Comparison of ENCODE assay signal across 26 cellular contexts in the genomic region with DNA sequence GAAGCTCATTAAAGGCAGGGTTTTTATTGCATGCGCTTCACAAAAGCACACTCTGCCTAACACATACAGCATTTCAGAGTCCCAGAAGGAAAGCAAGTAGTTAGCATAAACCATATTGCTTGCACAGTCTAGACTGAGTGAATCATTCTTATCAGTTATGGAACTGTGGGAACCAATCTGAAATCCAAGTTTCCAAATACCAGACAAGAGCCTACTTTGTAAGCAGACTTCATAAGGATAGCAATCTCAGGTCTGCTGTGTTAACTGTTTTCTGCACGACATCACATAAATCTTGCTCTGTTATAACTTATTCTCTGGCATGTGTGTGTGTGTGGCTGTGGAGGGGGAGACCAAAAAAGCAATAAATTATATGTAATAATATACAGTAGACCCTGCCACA.
DNase-seq lines count a peak whose midpoint lies in the region; ATAC-seq and TF ChIP-seq lines count a peak whose summit lies in the region.
"Had no signal": no experiment of that assay in that cellular context is flagged by ENCODE, and none has a peak within 500 bp of the region (broad histone marks: within the 10 kb centered on the region; RNA-seq: fewer than 3 reads in every experiment).

No MANE protein-coding gene starts in this region.

- peak overlapping the region; percentile 85 for H3K9ac ChIP-seq in smooth muscle cell (ENCODE audit: low read depth)

- H3K27ac Mint-ChIP-seq in activated CD8-positive, alpha-beta T cell treated with anti-CD3 and anti-CD28 coated beads, Interleukin-2, amount 10 ng/mL, durations not matched to agents 7 days and 5 days, result no peak overlapping the region
- H3K27ac Mint-ChIP-seq: activated CD4-positive, alpha-beta T cell treated with anti-CD3 and anti-CD28 coated beads, Interleukin-2, amount 10 ng/mL, durations not matched to agents 7 days and 5 days; activated CD8-positive, alpha-beta memory T cell treated with anti-CD3 and anti-CD28 coated beads, Interleukin-2, amount 10 ng/mL, durations not matched to agents 7 days and 5 days; activated T-cell treated with anti-CD3 and anti-CD28 coated beads, Interleukin-2, amount 50 U/mL, for 72 hours; CD8-positive, alpha-beta memory T cell; H9; IgD-negative memory B cell had no signal

- H3K27me3 Mint-ChIP-seq in activated CD8-positive, alpha-beta T cell treated with anti-CD3 and anti-CD28 coated beads, Interleukin-2, amount 10 ng/mL, durations not matched to agents 7 days and 5 days (ENCODE audit: low read depth), result no peaks in the 10 kb centered on the region
- H3K27me3 Mint-ChIP-seq: activated CD4-positive, alpha-beta T cell treated with anti-CD3 and anti-CD28 coated beads, Interleukin-2, amount 10 ng/mL, durations not matched to agents 7 days and 5 days; activated CD8-positive, alpha-beta memory T cell treated with anti-CD3 and anti-CD28 coated beads, Interleukin-2, amount 10 ng/mL, durations not matched to agents 7 days and 5 days; CD8-positive, alpha-beta memory T cell; IgD-negative memory B cell had no signal

- H4K20me1 ChIP-seq in smooth muscle cell (ENCODE audit: low read depth), result no peaks in the 10 kb centered on the region

- POLR2A ChIA-PET in activated CD8-positive, alpha-beta T cell treated with anti-CD3 and anti-CD28 coated beads, Interleukin-2, amount 10 ng/mL, durations not matched to agents 7 days and 5 days (lab: Charles Lee), result no interaction called here

- ATAC-seq in activated CD8-positive, alpha-beta T cell treated with anti-CD3 and anti-CD28 coated beads, Interleukin-2, amount 10 ng/mL, durations not matched to agents 7 days and 5 days, result no peak
- ATAC-seq: activated CD8-positive, alpha-beta memory T cell treated with anti-CD3 and anti-CD28 coated beads, Interleukin-2, amount 10 ng/mL, durations not matched to agents 7 days and 5 days; activated T-cell treated with anti-CD3 and anti-CD28 coated beads, Interleukin-2, amount 50 U/mL, for 72 hours; heart left ventricle; psoas muscle had no signal

- CTCF ChIA-PET in activated CD8-positive, alpha-beta T cell treated with anti-CD3 and anti-CD28 coated beads, Interleukin-2, amount 10 ng/mL, durations not matched to agents 7 days and 5 days (lab: Charles Lee), result no interaction called here

- no peak for TF ChIP-seq CTCF in fibroblast of pulmonary artery (IDR thresholded peaks at IDR 0.05; ENCODE audit: low read length, missing control alignments)
- TF ChIP-seq CTCF in smooth muscle cell (IDR thresholded peaks at IDR 0.05; ENCODE audit: borderline replicate concordance, insufficient read depth, poor library complexity, severe bottlenecking), result no peak
- TF ChIP-seq CTCF in breast epithelium (IDR thresholded peaks at IDR 0.05), result no peak

- DNase-seq in NCI-H1417 (lab: John Stamatoyannopoulos, UW), result peak in 2 of 3 experiments; percentile 13 to 71
- DNase-seq in NCI-H1417 treated with DMSO at 0.1 percent for 48 hours (lab: John Stamatoyannopoulos, UW), result no peak
- DNase-seq in SHP77 treated with DMSO at 0.1 percent for 48 hours (lab: John Stamatoyannopoulos, UW), result peak; percentile 19
- DNase-seq in fibroblast of pulmonary artery (ENCODE audit: low read depth), result peak; percentile 7
- DNase-seq in smooth muscle cell (lab: John Stamatoyannopoulos, UW; ENCODE audit: unreplicated experiment), result no peak
- DNase-seq in breast epithelium (ENCODE audit: low spot score in 2 of 2), result no peak
- no peak for DNase-seq in activated CD8-positive, alpha-beta T cell treated with anti-CD3 and anti-CD28 coated beads, Interleukin-2, amount 10 ng/mL, durations not matched to agents 7 days and 5 days
- DNase-seq in NCI-H1436 treated with DMSO at 0.1 percent for 48 hours (lab: John Stamatoyannopoulos, UW), result no peak
- DNase-seq: activated CD4-positive, alpha-beta T cell treated with anti-CD3 and anti-CD28 coated beads, Interleukin-2, amount 10 ng/mL, durations not matched to agents 7 days and 5 days; activated CD8-positive, alpha-beta memory T cell treated with anti-CD3 and anti-CD28 coated beads, Interleukin-2, amount 10 ng/mL, durations not matched to agents 7 days and 5 days; activated naive CD4-positive, alpha-beta T cell treated with Interleukin-2 at 50 U/mL for 16 hours; activated T-cell treated with anti-CD3 and anti-CD28 coated beads, Interleukin-2, amount 50 U/mL, for 72 hours; AML-193; CD8-positive, alpha-beta memory T cell; effector CD4-positive, alpha-beta T cell; H9; heart left ventricle; NCI-H1048; NCI-H345; psoas muscle; stimulated activated naive CD4-positive, alpha-beta T cell; T-helper 9 cell; WERI-Rb-1 had no signal

- no peaks in the 10 kb centered on the region for H3K9me3 Mint-ChIP-seq in activated CD8-positive, alpha-beta T cell treated with anti-CD3 and anti-CD28 coated beads, Interleukin-2, amount 10 ng/mL, durations not matched to agents 7 days and 5 days (ENCODE audit: insufficient read depth)
- H3K9me3 Mint-ChIP-seq: activated CD4-positive, alpha-beta T cell treated with anti-CD3 and anti-CD28 coated beads, Interleukin-2, amount 10 ng/mL, durations not matched to agents 7 days and 5 days had no signal

- H2AFZ ChIP-seq in smooth muscle cell (ENCODE audit: low read depth), result peak overlapping the region; percentile 15

- intact Hi-C loops in breast epithelium (cut with DNase I; ENCODE audit: low total_unique reads), result no loop called here

- H3K36me3 ChIP-seq in smooth muscle cell (ENCODE audit: low read depth), result no peaks in the 10 kb centered on the region
- no peaks in the 10 kb centered on the region for H3K36me3 ChIP-seq in breast epithelium
- H3K36me3 ChIP-seq: heart left ventricle, WERI-Rb-1 had no signal

- H3K4me3 ChIP-seq in fibroblast of pulmonary artery (replicated peaks; ENCODE audit: low read depth, low read length) (no peak overlapping the region), smooth muscle cell (no peak overlapping the region), breast epithelium (no peak overlapping the region)
- H3K4me3 ChIP-seq: heart left ventricle, psoas muscle had no signal

- H3K4me1 Mint-ChIP-seq in activated CD8-positive, alpha-beta T cell treated with anti-CD3 and anti-CD28 coated beads, Interleukin-2, amount 10 ng/mL, durations not matched to agents 7 days and 5 days (ENCODE audit: low read depth), result no peaks in the 10 kb centered on the region
- H3K4me1 Mint-ChIP-seq: activated CD4-positive, alpha-beta T cell treated with anti-CD3 and anti-CD28 coated beads, Interleukin-2, amount 10 ng/mL, durations not matched to agents 7 days and 5 days; activated CD8-positive, alpha-beta memory T cell treated with anti-CD3 and anti-CD28 coated beads, Interleukin-2, amount 10 ng/mL, durations not matched to agents 7 days and 5 days; CD8-positive, alpha-beta memory T cell; H9; IgD-negative memory B cell had no signal

- H3K9me3 ChIP-seq in smooth muscle cell (replicated peaks; ENCODE audit: low read depth) (no peaks in the 10 kb centered on the region), breast epithelium (no peaks in the 10 kb centered on the region)
- H3K9me3 ChIP-seq: psoas muscle had no signal

- H3K27ac ChIP-seq in smooth muscle cell (ENCODE audit: low read depth) (peak overlapping the region; percentile 99), breast epithelium (no peak overlapping the region)
- H3K27ac ChIP-seq: epithelial cell of prostate, heart left ventricle, psoas muscle, RWPE1, WERI-Rb-1 had no signal

- TF ChIP-seq POLR2A in breast epithelium (IDR thresholded peaks at IDR 0.05), result no peak

- H3K4me3 Mint-ChIP-seq in activated CD8-positive, alpha-beta T cell treated with anti-CD3 and anti-CD28 coated beads, Interleukin-2, amount 10 ng/mL, durations not matched to agents 7 days and 5 days, result no peak overlapping the region
- H3K4me3 Mint-ChIP-seq: activated CD4-positive, alpha-beta T cell treated with anti-CD3 and anti-CD28 coated beads, Interleukin-2, amount 10 ng/mL, durations not matched to agents 7 days and 5 days; activated CD8-positive, alpha-beta memory T cell treated with anti-CD3 and anti-CD28 coated beads, Interleukin-2, amount 10 ng/mL, durations not matched to agents 7 days and 5 days; activated T-cell treated with anti-CD3 and anti-CD28 coated beads, Interleukin-2, amount 50 U/mL, for 72 hours; CD8-positive, alpha-beta memory T cell; H9; IgD-negative memory B cell had no signal

- no peaks in the 10 kb centered on the region for H3K36me3 Mint-ChIP-seq in activated CD8-positive, alpha-beta T cell treated with anti-CD3 and anti-CD28 coated beads, Interleukin-2, amount 10 ng/mL, durations not matched to agents 7 days and 5 days (ENCODE audit: low read depth)
- H3K36me3 Mint-ChIP-seq: activated CD8-positive, alpha-beta memory T cell treated with anti-CD3 and anti-CD28 coated beads, Interleukin-2, amount 10 ng/mL, durations not matched to agents 7 days and 5 days; CD8-positive, alpha-beta memory T cell; IgD-negative memory B cell had no signal

- H3F3A ChIP-seq in smooth muscle cell (ENCODE audit: low read depth), result no peaks in the 10 kb centered on the region

- H3K79me2 ChIP-seq in smooth muscle cell (ENCODE audit: low read depth), result no peaks in the 10 kb centered on the region

- peaks cover 12% of the 10 kb centered on the region for H3K4me1 ChIP-seq in smooth muscle cell (ENCODE audit: low read depth)
- no peaks in the 10 kb centered on the region for H3K4me1 ChIP-seq in breast epithelium
- H3K4me1 ChIP-seq: heart left ventricle, psoas muscle had no signal

- 17% methylated on average over 2 of the region's 2 CpGs for WGBS in smooth muscle cell (ENCODE audit: low lambda C conversion rate)

- peak overlapping the region; percentile 77 for H3K4me2 ChIP-seq in smooth muscle cell

- H3K27me3 ChIP-seq in smooth muscle cell (ENCODE audit: low read depth) (no peaks in the 10 kb centered on the region), breast epithelium (no peaks in the 10 kb centered on the region)
- H3K27me3 ChIP-seq: heart left ventricle had no signal

Comparison
In these comparisons a context has a peak if more than half of its experiments do, and no peak if none do; other contexts are left out.
1. DNase-seq: peak in NCI-H1417 (2 of 3), SHP77 treated with DMSO at 0.1 percent for 48 hours (single experiment) and fibroblast of pulmonary artery (single experiment); none in NCI-H1417 treated with DMSO at 0.1 percent for 48 hours (single experiment), smooth muscle cell (single experiment), breast epithelium (0 of 2), activated CD8-positive, alpha-beta T cell treated with anti-CD3 and anti-CD28 coated beads, Interleukin-2, amount 10 ng/mL, durations not matched to agents 7 days and 5 days (single experiment) and NCI-H1436 treated with DMSO at 0.1 percent for 48 hours (single experiment).